Comparison of ENCODE assay signal across 8 cellular contexts in genomic region chr10:27503498-27504006, GRCh38. TPM values are rescaled to one million over a fixed set of nuclear protein-coding genes. Genes with fewer than 3 reads are reported as not detected.
DNase-seq lines count a peak whose midpoint lies in the region; ATAC-seq and TF ChIP-seq lines count a peak whose summit lies in the region.

No MANE protein-coding gene starts in this region.

- peaks cover 46% of the 10 kb centered on the region for H3K4me1 Mint-ChIP-seq in activated T-cell treated with anti-CD3 and anti-CD28 coated beads, Interleukin-2, amount 50 U/mL, for 4 hours (ENCODE audit: low read depth)
- peaks cover 48% of the 10 kb centered on the region for H3K4me1 Mint-ChIP-seq in activated naive CD8-positive, alpha-beta T cell treated with anti-CD3 and anti-CD28 coated beads, Interleukin-2, amount 50 U/mL, for 24 hours

- peak overlapping the region; percentile 98 for H3K27ac Mint-ChIP-seq in activated naive CD8-positive, alpha-beta T cell treated with anti-CD3 and anti-CD28 coated beads, Interleukin-2, amount 50 U/mL, for 24 hours

- peaks cover 11 to 22% of the 10 kb centered on the region in 2 donors for H3K4me1 ChIP-seq in thoracic aorta (ENCODE audit: control insufficient read depth in 1 of 2, low read depth in 2 of 2)

- no peaks in the 10 kb centered on the region for H3K9me3 ChIP-seq in thoracic aorta

- H3K27me3 Mint-ChIP-seq in activated T-cell treated with anti-CD3 and anti-CD28 coated beads, Interleukin-2, amount 50 U/mL, for 4 hours (ENCODE audit: low read depth), result no peaks in the 10 kb centered on the region
- H3K27me3 Mint-ChIP-seq in activated naive CD8-positive, alpha-beta T cell treated with anti-CD3 and anti-CD28 coated beads, Interleukin-2, amount 50 U/mL, for 24 hours, result peaks cover 4% of the 10 kb centered on the region

- peak overlapping the region; percentile 84 to 89 for H3K27ac ChIP-seq in thoracic aorta

- H3K36me3 ChIP-seq in thoracic aorta, result no peaks in the 10 kb centered on the region

- peaks cover 11% of the 10 kb centered on the region for H3K36me3 Mint-ChIP-seq in activated T-cell treated with anti-CD3 and anti-CD28 coated beads, Interleukin-2, amount 50 U/mL, for 4 hours (ENCODE audit: insufficient read depth)
- peaks cover 17% of the 10 kb centered on the region for H3K36me3 Mint-ChIP-seq in activated naive CD8-positive, alpha-beta T cell treated with anti-CD3 and anti-CD28 coated beads, Interleukin-2, amount 50 U/mL, for 24 hours (ENCODE audit: low read depth)

- H3K4me3 Mint-ChIP-seq in activated T-cell treated with anti-CD3 and anti-CD28 coated beads, Interleukin-2, amount 50 U/mL, for 4 hours, result peak overlapping the region; percentile 100
- H3K4me3 Mint-ChIP-seq in activated naive CD8-positive, alpha-beta T cell treated with anti-CD3 and anti-CD28 coated beads, Interleukin-2, amount 50 U/mL, for 24 hours, result peak overlapping the region; percentile 100

- peak overlapping the region; percentile 92 for H3K4me3 ChIP-seq in thoracic aorta

- ATAC-seq in activated T-cell treated with anti-CD3 and anti-CD28 coated beads, Interleukin-2, amount 50 U/mL, for 4 hours, result no peak
- no peak for ATAC-seq in activated naive CD8-positive, alpha-beta T cell treated with anti-CD3 and anti-CD28 coated beads, Interleukin-2, amount 50 U/mL, for 24 hours
- ATAC-seq in left colon (peak; percentile 12), thoracic aorta (ENCODE audit: insufficient number of reproducible peaks, low FRiP score, low read depth) (no peak), GM18870 (IDR thresholded peaks at IDR 0.05; ENCODE audit: unreplicated experiment) (no peak), HG02938 (IDR thresholded peaks at IDR 0.05; ENCODE audit: unreplicated experiment) (no peak), HG02610 (IDR thresholded peaks at IDR 0.05; ENCODE audit: unreplicated experiment) (no peak)

- H3K9me3 Mint-ChIP-seq in activated T-cell treated with anti-CD3 and anti-CD28 coated beads, Interleukin-2, amount 50 U/mL, for 4 hours, result no peaks in the 10 kb centered on the region
- no peaks in the 10 kb centered on the region for H3K9me3 Mint-ChIP-seq in activated naive CD8-positive, alpha-beta T cell treated with anti-CD3 and anti-CD28 coated beads, Interleukin-2, amount 50 U/mL, for 24 hours

- no peaks in the 10 kb centered on the region for H3K27me3 ChIP-seq in thoracic aorta (replicated peaks; ENCODE audit: insufficient read depth)

- intact Hi-C loops in left colon (cut with DNase I, micrococcal nuclease), result no loop called here

- DNase-seq in activated T-cell treated with anti-CD3 and anti-CD28 coated beads, Interleukin-2, amount 50 U/mL, for 4 hours, result no peak
- no peak for DNase-seq in activated T-cell treated with anti-CD3 and anti-CD28 coated beads, Interleukin-2, amount 50 U/mL, for 1 hour
- DNase-seq in activated naive CD8-positive, alpha-beta T cell treated with anti-CD3 and anti-CD28 coated beads, Interleukin-2, amount 50 U/mL, for 24 hours, result no peak
- DNase-seq in left colon (no peak), thoracic aorta (ENCODE audit: low spot score) (no peak)

- TF ChIP-seq CTCF in thoracic aorta (IDR thresholded peaks at IDR 0.05), result no peak

RNA-seq across cellular contexts. Expression of gene RAB18, which starts 0.6 kb away (rescaled TPM):
- total RNA-seq in activated T-cell treated with anti-CD3 and anti-CD28 coated beads, Interleukin-2, amount 50 U/mL, for 4 hours, result 10 to 100 TPM; 57.7 to 63.2 (median 63.0) TPM
- total RNA-seq in left colon (100 to 1,000 TPM; 110 to 114 TPM), thoracic aorta (10 to 100 TPM; 35.5 to 51.2 TPM)
